ENCODE assay signal across 1 cellular context in genomic region chr2:24771905-24772586, GRCh38.
TF ChIP-seq lines count a peak whose summit lies in the region.

No MANE protein-coding gene starts in this region.

TF ChIP-seq in WTC11, 78 proteins besides CTCF, POLR2A, EP300 and RAD21 (continued from another document):
- TF ChIP-seq ARID4B (CRISPR knock-in tag; IDR thresholded peaks at IDR 0.05; ENCODE audit: borderline replicate concordance): no peak
- TF ChIP-seq, protein P1, sequence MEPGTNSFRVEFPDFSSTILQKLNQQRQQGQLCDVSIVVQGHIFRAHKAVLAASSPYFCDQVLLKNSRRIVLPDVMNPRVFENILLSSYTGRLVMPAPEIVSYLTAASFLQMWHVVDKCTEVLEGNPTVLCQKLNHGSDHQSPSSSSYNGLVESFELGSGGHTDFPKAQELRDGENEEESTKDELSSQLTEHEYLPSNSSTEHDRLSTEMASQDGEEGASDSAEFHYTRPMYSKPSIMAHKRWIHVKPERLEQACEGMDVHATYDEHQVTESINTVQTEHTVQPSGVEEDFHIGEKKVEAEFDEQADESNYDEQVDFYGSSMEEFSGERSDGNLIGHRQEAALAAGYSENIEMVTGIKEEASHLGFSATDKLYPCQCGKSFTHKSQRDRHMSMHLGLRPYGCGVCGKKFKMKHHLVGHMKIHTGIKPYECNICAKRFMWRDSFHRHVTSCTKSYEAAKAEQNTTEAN (CRISPR knock-in tag; IDR thresholded peaks at IDR 0.05): no peak
- TF ChIP-seq MLX (CRISPR knock-in tag; IDR thresholded peaks at IDR 0.05): no peak
- no peak for TF ChIP-seq KAT7 (CRISPR knock-in tag; IDR thresholded peaks at IDR 0.05; ENCODE audit: borderline replicate concordance)
- no peak for TF ChIP-seq SOX15 (CRISPR knock-in tag; IDR thresholded peaks at IDR 0.05)
- no peak for TF ChIP-seq ZNF219 (CRISPR knock-in tag; IDR thresholded peaks at IDR 0.05; ENCODE audit: borderline replicate concordance)
- TF ChIP-seq HMGXB4 (CRISPR knock-in tag; IDR thresholded peaks at IDR 0.05): no peak
- no peak for TF ChIP-seq NFE2L1 (CRISPR knock-in tag; IDR thresholded peaks at IDR 0.05)
- TF ChIP-seq, protein P2, sequence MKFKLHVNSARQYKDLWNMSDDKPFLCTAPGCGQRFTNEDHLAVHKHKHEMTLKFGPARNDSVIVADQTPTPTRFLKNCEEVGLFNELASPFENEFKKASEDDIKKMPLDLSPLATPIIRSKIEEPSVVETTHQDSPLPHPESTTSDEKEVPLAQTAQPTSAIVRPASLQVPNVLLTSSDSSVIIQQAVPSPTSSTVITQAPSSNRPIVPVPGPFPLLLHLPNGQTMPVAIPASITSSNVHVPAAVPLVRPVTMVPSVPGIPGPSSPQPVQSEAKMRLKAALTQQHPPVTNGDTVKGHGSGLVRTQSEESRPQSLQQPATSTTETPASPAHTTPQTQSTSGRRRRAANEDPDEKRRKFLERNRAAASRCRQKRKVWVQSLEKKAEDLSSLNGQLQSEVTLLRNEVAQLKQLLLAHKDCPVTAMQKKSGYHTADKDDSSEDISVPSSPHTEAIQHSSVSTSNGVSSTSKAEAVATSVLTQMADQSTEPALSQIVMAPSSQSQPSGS (CRISPR knock-in tag; IDR thresholded peaks at IDR 0.05; ENCODE audit: borderline replicate concordance, low read depth): no peak
